34 cellular contexts compared by ENCODE assay signal in the genomic region with DNA sequence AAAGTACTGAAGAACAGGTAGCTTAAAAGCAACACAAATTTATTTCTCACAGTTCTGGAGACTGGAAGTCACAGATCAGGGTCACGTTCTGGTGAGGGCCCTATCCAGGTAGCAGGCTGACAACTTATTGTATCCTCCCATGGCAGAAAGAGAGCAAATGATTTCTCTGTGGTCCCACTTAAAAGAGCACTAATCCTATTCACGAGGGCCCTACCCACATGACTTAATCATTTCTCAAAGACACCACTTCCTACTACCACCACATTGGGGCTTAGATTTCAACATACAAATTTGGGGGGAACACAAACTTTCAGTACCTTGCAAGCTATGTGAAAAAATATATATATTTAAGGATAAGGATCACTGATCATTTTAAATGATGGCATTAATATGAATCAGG.
"Had no signal": no experiment of that assay in that cellular context is flagged by ENCODE, and none has a peak within 500 bp of the region (broad histone marks: within the 10 kb centered on the region; RNA-seq: fewer than 3 reads in every experiment).

No MANE protein-coding gene starts in this region.

- H3K4me3 Mint-ChIP-seq: activated B cell treated with CpG ODN at 0.5 μM for 24 hours; activated CD4-positive, alpha-beta memory T cell treated with anti-CD3 and anti-CD28 coated beads for 36 hours; activated naive CD4-positive, alpha-beta T cell treated with anti-CD3 and anti-CD28 coated beads for 36 hours; activated T-cell treated with anti-CD3 and anti-CD28 coated beads, Interleukin-2, amount 50 U/mL, for 4 hours; activated T-cell treated with anti-CD3 and anti-CD28 coated beads, Interleukin-2, amount 50 U/mL, for 72 hours; activated T-helper 1 cell treated with anti-CD3 and anti-CD28 coated beads, Interleukin-12 subunit alpha, Interleukin-12 subunit beta, Interleukin-2, Interleukin-4 antibody, amounts not matched to agents 30 ng/mL and 10 ng/mL and 1 ng/mL, durations not matched to agents 14 hours and 24 hours and 36 hours; activated T-helper 17 cell treated with anti-CD3 and anti-CD28 coated beads, Interleukin-2, amount 50 U/mL, for 72 hours; T-helper 1 cell treated with Interleukin-12 subunit alpha and Interleukin-12 subunit beta and Interleukin-4 antibody, amounts not matched to agents 30 μg/mL and 1 μg/mL, for 36 hours; T-helper 2 cell treated with Interferon-gamma antibody and Interleukin-4, amounts not matched to agents 5 μg/mL and 100 μg/mL, for 36 hours had no signal

- H3K27me3 Mint-ChIP-seq: activated CD4-positive, alpha-beta memory T cell treated with anti-CD3 and anti-CD28 coated beads for 36 hours had no signal

- H3K36me3 Mint-ChIP-seq: activated CD4-positive, alpha-beta memory T cell treated with anti-CD3 and anti-CD28 coated beads for 36 hours had no signal

- H3K27ac ChIP-seq: adrenal gland, body of pancreas, brain microvascular endothelial cell, breast epithelium, VCaP had no signal

- H3K4me1 Mint-ChIP-seq: activated B cell treated with CpG ODN at 0.5 μM for 24 hours; activated T-helper 17 cell treated with anti-CD3 and anti-CD28 coated beads, Interleukin-2, amount 50 U/mL, for 72 hours had no signal

- H3K9me3 ChIP-seq: adrenal gland, body of pancreas, breast epithelium had no signal

- H3K36me3 ChIP-seq: adrenal gland, brain microvascular endothelial cell, breast epithelium had no signal

- ATAC-seq: activated naive CD4-positive, alpha-beta T cell treated with anti-CD3 and anti-CD28 coated beads, Interleukin-2, amount 50 U/mL, for 72 hours; activated T-cell treated with anti-CD3 and anti-CD28 coated beads, Interleukin-2, amount 50 U/mL, for 4 hours; activated T-cell treated with anti-CD3 and anti-CD28 coated beads, Interleukin-2, amount 50 U/mL, for 72 hours; activated T-helper 17 cell treated with anti-CD3 and anti-CD28 coated beads, Interleukin-2, amount 50 U/mL, for 72 hours; body of pancreas had no signal

- H3K9me3 Mint-ChIP-seq: activated CD4-positive, alpha-beta memory T cell treated with anti-CD3 and anti-CD28 coated beads for 36 hours; activated naive CD4-positive, alpha-beta T cell treated with anti-CD3 and anti-CD28 coated beads for 36 hours; activated T-cell treated with anti-CD3 and anti-CD28 coated beads, Interleukin-2, amount 50 U/mL, for 4 hours; activated T-helper 17 cell treated with anti-CD3 and anti-CD28 coated beads, Interleukin-2, amount 50 U/mL, for 72 hours; T-helper 2 cell treated with Interferon-gamma antibody and Interleukin-4, amounts not matched to agents 5 μg/mL and 100 μg/mL, for 36 hours had no signal

- H3K27ac Mint-ChIP-seq: activated B cell treated with CpG ODN at 0.5 μM for 24 hours; activated CD4-positive, alpha-beta memory T cell treated with anti-CD3 and anti-CD28 coated beads for 36 hours; activated naive CD4-positive, alpha-beta T cell treated with anti-CD3 and anti-CD28 coated beads for 36 hours; activated naive CD4-positive, alpha-beta T cell treated with anti-CD3 and anti-CD28 coated beads, Interleukin-2, amount 50 U/mL, for 72 hours; activated T-cell treated with anti-CD3 and anti-CD28 coated beads, Interleukin-2, amount 50 U/mL, for 72 hours; activated T-helper 1 cell treated with anti-CD3 and anti-CD28 coated beads, Interleukin-12 subunit alpha, Interleukin-12 subunit beta, Interleukin-2, Interleukin-4 antibody, amounts not matched to agents 30 ng/mL and 10 ng/mL and 1 ng/mL, durations not matched to agents 14 hours and 24 hours and 36 hours; activated T-helper 17 cell treated with anti-CD3 and anti-CD28 coated beads, Interleukin-2, amount 50 U/mL, for 72 hours; T-helper 1 cell treated with Interleukin-12 subunit alpha and Interleukin-12 subunit beta and Interleukin-4 antibody, amounts not matched to agents 30 μg/mL and 1 μg/mL, for 36 hours; T-helper 2 cell treated with Interferon-gamma antibody and Interleukin-4, amounts not matched to agents 5 μg/mL and 100 μg/mL, for 36 hours had no signal

- DNase-seq: activated B cell treated with CpG ODN at 0.5 μM for 24 hours; activated CD4-positive, alpha-beta memory T cell treated with anti-CD3 and anti-CD28 coated beads for 36 hours; activated CD4-positive, alpha-beta T cell treated with anti-CD3 and anti-CD28 coated beads for 4 hours; activated CD4-positive, alpha-beta T cell treated with anti-CD3 and anti-CD28 coated beads, Interleukin-2, amount 50 U/mL, for 1 hour; activated CD4-positive, alpha-beta T cell treated with anti-CD3 and anti-CD28 coated beads, Interleukin-2, amount 50 U/mL, for 4 hours; activated CD4-positive, CD25-positive, alpha-beta regulatory T cell treated with anti-CD3 and anti-CD28 coated beads, Interleukin-2, amount 50 U/mL, for 72 hours; activated CD8-positive, alpha-beta memory T cell treated with anti-CD3 and anti-CD28 coated beads, Interleukin-2, amount 50 U/mL, for 4 hours; activated effector memory CD4-positive, alpha-beta T cell treated with anti-CD3 and anti-CD28 coated beads, Interleukin-2, amount 50 U/mL, for 16 hours; activated gamma-delta T cell treated with Interleukin-2 at 50 U/mL for 16 hours; activated naive CD4-positive, alpha-beta T cell; activated naive CD4-positive, alpha-beta T cell treated with anti-CD3 and anti-CD28 coated beads for 36 hours; activated naive CD4-positive, alpha-beta T cell treated with anti-CD3 and anti-CD28 coated beads, Interleukin-2, amount 50 U/mL, for 16 hours; activated T-cell treated with anti-CD3 and anti-CD28 coated beads for 4 hours; activated T-cell treated with anti-CD3 and anti-CD28 coated beads, Interleukin-2, amount 50 U/mL, for 1 hour; activated T-cell treated with anti-CD3 and anti-CD28 coated beads, Interleukin-2, amount 50 U/mL, for 4 hours; activated T-cell treated with anti-CD3 and anti-CD28 coated beads, Interleukin-2, amount 50 U/mL, for 72 hours; adrenal gland; amniotic stem cell; aorta; body of pancreas; brain microvascular endothelial cell; central memory CD4-positive, alpha-beta T cell; T-helper 1 cell; T-helper 2 cell; T-helper 9 cell had no signal

- H3K4me3 ChIP-seq: adrenal gland, body of pancreas, breast epithelium had no signal

- H3K27me3 ChIP-seq: adrenal gland, body of pancreas, brain microvascular endothelial cell, breast epithelium had no signal

- FAIRE-seq: astrocyte, TTC549 had no signal

- H3K4me1 ChIP-seq: adrenal gland, body of pancreas, breast epithelium had no signal
